In the genomic region with DNA sequence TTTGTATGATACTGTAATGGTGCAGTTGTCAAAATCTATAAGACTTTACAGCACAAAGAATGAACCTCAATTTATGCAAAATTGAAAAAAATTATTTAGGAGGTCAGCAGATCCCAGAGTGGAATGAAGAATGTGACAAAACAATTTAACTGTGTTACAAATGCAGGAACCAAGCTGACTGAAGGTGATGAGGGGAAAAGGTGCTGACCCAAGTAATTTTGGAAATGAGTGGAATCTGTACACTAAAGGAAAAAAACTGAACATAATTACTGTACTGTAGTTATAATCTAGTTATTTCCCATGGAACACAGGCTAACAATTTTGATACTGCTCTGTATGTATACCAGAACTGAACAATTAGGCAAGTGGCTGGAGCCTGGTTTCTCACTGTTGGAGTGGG, we compare ENCODE assay signal across 28 cellular contexts.
"Had no signal": no experiment of that assay in that cellular context is flagged by ENCODE, and none has a peak within 500 bp of the region (broad histone marks: within the 10 kb centered on the region; RNA-seq: fewer than 3 reads in every experiment).

No MANE protein-coding gene starts in this region.

- ATAC-seq: effector memory CD8-positive, alpha-beta T cell; foreskin keratinocyte; gastrocnemius medialis; gastroesophageal sphincter; heart left ventricle; heart right ventricle had no signal

- H3K4me3 ChIP-seq: colonic mucosa, coronary artery, dorsolateral prefrontal cortex, esophagus muscularis mucosa, esophagus squamous epithelium, gastrocnemius medialis, gastroesophageal sphincter, heart left ventricle, heart right ventricle had no signal

- FAIRE-seq: colon, endometrium, endothelial cell of umbilical vein, frontal cortex had no signal

- H3K4me1 ChIP-seq: colonic mucosa, foreskin keratinocyte, gastrocnemius medialis had no signal

- H3K9me3 Mint-ChIP-seq: dendritic cell treated with granulocyte-macrophage colony-stimulating factor and Interleukin-4, amounts not matched to agents 40 ng/mL and 50 ng/mL, for 4 days; effector memory CD8-positive, alpha-beta T cell; endodermal cell had no signal

- H3K27ac ChIP-seq: colonic mucosa, coronary artery, dorsolateral prefrontal cortex, epithelial cell of prostate, esophagus muscularis mucosa, esophagus squamous epithelium, foreskin keratinocyte, gastrocnemius medialis, gastroesophageal sphincter, heart left ventricle, heart right ventricle had no signal

- DNase-seq: colonic mucosa; cortex of kidney; dermis blood vessel endothelial cell; dorsolateral prefrontal cortex; effector CD4-positive, alpha-beta T cell; effector CD8-positive, alpha-beta T cell; effector memory CD4-positive, alpha-beta T cell; effector memory CD8-positive, alpha-beta T cell; endodermal cell; erythroblast; esophagus squamous epithelium; foreskin fibroblast; foreskin keratinocyte; foreskin melanocyte; gastrocnemius medialis; glutamatergic neuron; head of caudate nucleus; heart left ventricle; heart right ventricle had no signal

- H3K36me3 ChIP-seq: colonic mucosa, esophagus muscularis mucosa, esophagus squamous epithelium, gastrocnemius medialis, gastroesophageal sphincter, heart left ventricle, heart right ventricle had no signal

- H3K4me1 Mint-ChIP-seq: endodermal cell had no signal

- H3K9me3 ChIP-seq: colonic mucosa, esophagus muscularis mucosa, esophagus squamous epithelium, gastrocnemius medialis, gastroesophageal sphincter, heart left ventricle, heart right ventricle had no signal

- H3K27ac Mint-ChIP-seq: dendritic cell treated with granulocyte-macrophage colony-stimulating factor and Interleukin-4, amounts not matched to agents 40 ng/mL and 50 ng/mL, for 4 days; effector memory CD8-positive, alpha-beta T cell; endodermal cell had no signal

- H3K27me3 ChIP-seq: colonic mucosa, dorsolateral prefrontal cortex, esophagus muscularis mucosa, esophagus squamous epithelium, gastrocnemius medialis, gastroesophageal sphincter, heart left ventricle, heart right ventricle had no signal

- H3K4me3 Mint-ChIP-seq: dendritic cell treated with granulocyte-macrophage colony-stimulating factor and Interleukin-4, amounts not matched to agents 40 ng/mL and 50 ng/mL, for 4 days; effector memory CD8-positive, alpha-beta T cell; endodermal cell had no signal
